ENCODE assay signal across 23 cellular contexts in the genomic region with DNA sequence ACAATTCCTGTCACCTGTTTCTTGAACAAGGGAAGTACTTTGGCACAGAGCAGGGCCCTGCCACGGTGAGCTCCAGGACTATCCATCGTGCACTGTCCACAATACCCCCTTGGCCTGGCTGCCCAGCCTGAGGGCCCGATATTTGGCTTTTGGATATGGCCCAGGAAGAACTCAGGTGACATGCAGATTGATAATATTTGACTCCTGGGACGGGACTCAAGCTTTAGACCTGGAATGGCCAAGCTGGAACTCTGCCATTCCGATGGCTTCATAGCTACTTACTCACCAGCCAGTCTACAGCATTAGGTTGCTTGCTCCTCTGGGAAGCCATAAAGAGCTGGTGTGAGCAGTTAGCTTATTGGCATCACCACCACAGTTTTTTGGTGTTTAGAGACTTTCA.
"Had no signal": no experiment of that assay in that cellular context is flagged by ENCODE, and none has a peak within 500 bp of the region (broad histone marks: within the 10 kb centered on the region; RNA-seq: fewer than 3 reads in every experiment).

No MANE protein-coding gene starts in this region.

- H3K9me3 ChIP-seq: gastroesophageal sphincter, neutrophil, transverse colon, vagina had no signal

- H3K4me2 ChIP-seq: hepatocyte had no signal

- H3K4me3 Mint-ChIP-seq: activated CD4-positive, alpha-beta T cell treated with anti-CD3 and anti-CD28 coated beads, Interleukin-2, amount 10 ng/mL, durations not matched to agents 24 days and 14 days; activated CD8-positive, alpha-beta T cell treated with anti-CD3 and anti-CD28 coated beads, Interleukin-2, amount 10 ng/mL, durations not matched to agents 7 days and 5 days; activated T-helper 1 cell treated with anti-CD3 and anti-CD28 coated beads, Interleukin-12 subunit alpha, Interleukin-12 subunit beta, Interleukin-2, Interleukin-4 antibody, amounts not matched to agents 30 ng/mL and 10 ng/mL and 1 ng/mL, durations not matched to agents 14 hours and 24 hours and 36 hours; effector memory CD8-positive, alpha-beta T cell; natural killer cell; T-helper 2 cell treated with Interferon-gamma antibody and Interleukin-4, amounts not matched to agents 5 μg/mL and 100 μg/mL, for 36 hours had no signal

- H3K27ac Mint-ChIP-seq: activated CD4-positive, alpha-beta T cell treated with anti-CD3 and anti-CD28 coated beads, Interleukin-2, amount 10 ng/mL, durations not matched to agents 24 days and 14 days; activated CD8-positive, alpha-beta T cell treated with anti-CD3 and anti-CD28 coated beads, Interleukin-2, amount 10 ng/mL, durations not matched to agents 7 days and 5 days; activated T-helper 1 cell treated with anti-CD3 and anti-CD28 coated beads, Interleukin-12 subunit alpha, Interleukin-12 subunit beta, Interleukin-2, Interleukin-4 antibody, amounts not matched to agents 30 ng/mL and 10 ng/mL and 1 ng/mL, durations not matched to agents 14 hours and 24 hours and 36 hours; effector memory CD8-positive, alpha-beta T cell; natural killer cell; T-helper 2 cell treated with Interferon-gamma antibody and Interleukin-4, amounts not matched to agents 5 μg/mL and 100 μg/mL, for 36 hours had no signal

- H3K27me3 ChIP-seq: gastroesophageal sphincter, hepatocyte, neutrophil, transverse colon, vagina had no signal

- H3K36me3 ChIP-seq: gastroesophageal sphincter, left ventricle myocardium inferior, neutrophil, transverse colon, vagina had no signal

- ATAC-seq: activated CD8-positive, alpha-beta T cell treated with anti-CD3 and anti-CD28 coated beads, Interleukin-2, amount 10 ng/mL, durations not matched to agents 7 days and 5 days; effector memory CD8-positive, alpha-beta T cell; gastroesophageal sphincter; natural killer cell had no signal

- DNase-seq: activated CD4-positive, alpha-beta T cell treated with anti-CD3 and anti-CD28 coated beads, Interleukin-2, amount 10 ng/mL, durations not matched to agents 24 days and 14 days; activated CD4-positive, CD25-positive, alpha-beta regulatory T cell; activated CD8-positive, alpha-beta T cell treated with anti-CD3 and anti-CD28 coated beads, Interleukin-2, amount 10 ng/mL, durations not matched to agents 7 days and 5 days; anterior cingulate cortex; dermis blood vessel endothelial cell; effector memory CD8-positive, alpha-beta T cell; islet precursor cell; left ventricle myocardium inferior; mesenchymal stem cell; natural killer cell; posterior cingulate gyrus; retina; stimulated activated CD4-positive, alpha-beta T cell treated with anti-CD3 and anti-CD28 coated beads, Interleukin-15, amount 100 ng/mL, for 24 hours; stimulated activated CD4-positive, alpha-beta T cell treated with anti-CD3 and anti-CD28 coated beads, Interleukin-4, amount 100 ng/mL, for 24 hours; stimulated activated naive CD4-positive, alpha-beta T cell; transverse colon had no signal

- H3K4me1 Mint-ChIP-seq: activated CD4-positive, alpha-beta T cell treated with anti-CD3 and anti-CD28 coated beads, Interleukin-2, amount 10 ng/mL, durations not matched to agents 24 days and 14 days; natural killer cell had no signal

- H3K4me1 ChIP-seq: gastroesophageal sphincter, left ventricle myocardium inferior, transverse colon, vagina had no signal

- H3K79me2 ChIP-seq: hepatocyte had no signal

- H3K9me3 Mint-ChIP-seq: activated CD4-positive, alpha-beta T cell treated with anti-CD3 and anti-CD28 coated beads, Interleukin-2, amount 10 ng/mL, durations not matched to agents 24 days and 14 days; activated T-helper 1 cell treated with anti-CD3 and anti-CD28 coated beads, Interleukin-12 subunit alpha, Interleukin-12 subunit beta, Interleukin-2, Interleukin-4 antibody, amounts not matched to agents 30 ng/mL and 10 ng/mL and 1 ng/mL, durations not matched to agents 14 hours and 24 hours and 36 hours; effector memory CD8-positive, alpha-beta T cell; natural killer cell; T-helper 2 cell treated with Interferon-gamma antibody and Interleukin-4, amounts not matched to agents 5 μg/mL and 100 μg/mL, for 36 hours had no signal

- H3K27ac ChIP-seq: gastroesophageal sphincter, hepatocyte, left ventricle myocardium inferior, neutrophil, skin epidermis, transverse colon, vagina had no signal

- H3K4me3 ChIP-seq: gastroesophageal sphincter, hepatocyte, left ventricle myocardium inferior, skin epidermis, transverse colon, vagina had no signal

- H2AFZ ChIP-seq: hepatocyte had no signal

- H3K36me3 Mint-ChIP-seq: natural killer cell had no signal
